1 cellular context compared by ENCODE assay signal in the genomic region with DNA sequence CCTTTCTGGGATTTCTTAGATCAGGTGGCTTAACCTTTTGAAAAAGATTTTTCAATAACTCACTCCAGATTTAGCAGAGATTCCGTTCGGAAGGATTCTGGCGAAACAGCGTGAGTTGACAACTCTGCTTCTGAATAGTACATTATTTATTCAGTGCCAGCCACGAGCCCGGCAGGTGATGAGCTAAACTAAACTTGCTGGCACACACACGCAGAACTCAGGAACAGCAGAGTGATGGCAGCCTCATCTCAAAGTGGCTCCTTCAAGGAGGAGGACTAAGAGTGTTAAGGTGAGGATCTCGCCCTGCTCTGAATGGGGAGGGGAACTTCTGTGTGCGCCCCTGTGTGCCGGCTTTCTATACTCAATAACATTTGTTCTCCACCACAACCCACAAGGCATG.
TF ChIP-seq lines count a peak whose summit lies in the region.

No MANE protein-coding gene starts in this region.

TF ChIP-seq in GM23338, 12 proteins besides CTCF, POLR2A, EP300 and RAD21 (continued from another document):
- TF ChIP-seq, protein P1, sequence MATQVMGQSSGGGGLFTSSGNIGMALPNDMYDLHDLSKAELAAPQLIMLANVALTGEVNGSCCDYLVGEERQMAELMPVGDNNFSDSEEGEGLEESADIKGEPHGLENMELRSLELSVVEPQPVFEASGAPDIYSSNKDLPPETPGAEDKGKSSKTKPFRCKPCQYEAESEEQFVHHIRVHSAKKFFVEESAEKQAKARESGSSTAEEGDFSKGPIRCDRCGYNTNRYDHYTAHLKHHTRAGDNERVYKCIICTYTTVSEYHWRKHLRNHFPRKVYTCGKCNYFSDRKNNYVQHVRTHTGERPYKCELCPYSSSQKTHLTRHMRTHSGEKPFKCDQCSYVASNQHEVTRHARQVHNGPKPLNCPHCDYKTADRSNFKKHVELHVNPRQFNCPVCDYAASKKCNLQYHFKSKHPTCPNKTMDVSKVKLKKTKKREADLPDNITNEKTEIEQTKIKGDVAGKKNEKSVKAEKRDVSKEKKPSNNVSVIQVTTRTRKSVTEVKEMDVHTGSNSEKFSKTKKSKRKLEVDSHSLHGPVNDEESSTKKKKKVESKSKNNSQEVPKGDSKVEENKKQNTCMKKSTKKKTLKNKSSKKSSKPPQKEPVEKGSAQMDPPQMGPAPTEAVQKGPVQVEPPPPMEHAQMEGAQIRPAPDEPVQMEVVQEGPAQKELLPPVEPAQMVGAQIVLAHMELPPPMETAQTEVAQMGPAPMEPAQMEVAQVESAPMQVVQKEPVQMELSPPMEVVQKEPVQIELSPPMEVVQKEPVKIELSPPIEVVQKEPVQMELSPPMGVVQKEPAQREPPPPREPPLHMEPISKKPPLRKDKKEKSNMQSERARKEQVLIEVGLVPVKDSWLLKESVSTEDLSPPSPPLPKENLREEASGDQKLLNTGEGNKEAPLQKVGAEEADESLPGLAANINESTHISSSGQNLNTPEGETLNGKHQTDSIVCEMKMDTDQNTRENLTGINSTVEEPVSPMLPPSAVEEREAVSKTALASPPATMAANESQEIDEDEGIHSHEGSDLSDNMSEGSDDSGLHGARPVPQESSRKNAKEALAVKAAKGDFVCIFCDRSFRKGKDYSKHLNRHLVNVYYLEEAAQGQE (IDR thresholded peaks at IDR 0.05; ENCODE audit: unreplicated experiment) = no peak
- TF ChIP-seq ZNF331 (CRISPR knock-in tag; IDR thresholded peaks at IDR 0.05; ENCODE audit: low read depth) (no peak), NANOG (IDR thresholded peaks at IDR 0.05; ENCODE audit: borderline replicate concordance) (no peak), JUNB (IDR thresholded peaks at IDR 0.05; ENCODE audit: unreplicated experiment) (no peak), ZNF114 (CRISPR knock-in tag; IDR thresholded peaks at IDR 0.05) (no peak), STAT1 (IDR thresholded peaks at IDR 0.05; ENCODE audit: unreplicated experiment) (no peak)
- TF ChIP-seq, protein P2, sequence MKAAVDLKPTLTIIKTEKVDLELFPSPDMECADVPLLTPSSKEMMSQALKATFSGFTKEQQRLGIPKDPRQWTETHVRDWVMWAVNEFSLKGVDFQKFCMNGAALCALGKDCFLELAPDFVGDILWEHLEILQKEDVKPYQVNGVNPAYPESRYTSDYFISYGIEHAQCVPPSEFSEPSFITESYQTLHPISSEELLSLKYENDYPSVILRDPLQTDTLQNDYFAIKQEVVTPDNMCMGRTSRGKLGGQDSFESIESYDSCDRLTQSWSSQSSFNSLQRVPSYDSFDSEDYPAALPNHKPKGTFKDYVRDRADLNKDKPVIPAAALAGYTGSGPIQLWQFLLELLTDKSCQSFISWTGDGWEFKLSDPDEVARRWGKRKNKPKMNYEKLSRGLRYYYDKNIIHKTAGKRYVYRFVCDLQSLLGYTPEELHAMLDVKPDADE (IDR thresholded peaks at IDR 0.05) = no peak
